ENCODE assay signal across 16 cellular contexts in genomic region chr17:65403616-65404015, GRCh38.
DNase-seq lines count a peak whose midpoint lies in the region; TF ChIP-seq lines count a peak whose summit lies in the region.
"Had no signal": no experiment of that assay in that cellular context is flagged by ENCODE, and none has a peak within 500 bp of the region (broad histone marks: within the 10 kb centered on the region; RNA-seq: fewer than 3 reads in every experiment).

No MANE protein-coding gene starts in this region.

- H3K4me1 Mint-ChIP-seq in neural progenitor cell = peaks cover 19% of the 10 kb centered on the region

- peak overlapping the region; percentile 75 for H3K27ac Mint-ChIP-seq in neural progenitor cell
- H3K27ac Mint-ChIP-seq: CD4-positive, alpha-beta memory T cell had no signal

- no peak for TF ChIP-seq POLR2A in sigmoid colon (IDR thresholded peaks at IDR 0.05)

- H3K79me2 ChIP-seq in neural progenitor cell (ENCODE audit: low read depth) = no peaks in the 10 kb centered on the region

- no peak overlapping the region for H2AFZ ChIP-seq in neural progenitor cell (replicated peaks)

- no peak overlapping the region for H3K4me3 Mint-ChIP-seq in neural progenitor cell
- H3K4me3 Mint-ChIP-seq: CD4-positive, alpha-beta memory T cell had no signal

- H3K27ac ChIP-seq in SJCRH30 (peak overlapping the region; percentile 74; the same call in 1 of the 2 replicates), neural progenitor cell (no peak overlapping the region), sigmoid colon (no peak overlapping the region)
- H3K27ac ChIP-seq: A549, C4-2B had no signal

- H3K4me2 ChIP-seq in neural progenitor cell = no peak overlapping the region
- H3K4me2 ChIP-seq: A549 had no signal

- H3K27me3 ChIP-seq in SJCRH30 (no peaks in the 10 kb centered on the region), neural progenitor cell (no peaks in the 10 kb centered on the region), sigmoid colon (no peaks in the 10 kb centered on the region)

- no peaks in the 10 kb centered on the region for H3K36me3 ChIP-seq in SJCRH30
- no peaks in the 10 kb centered on the region for H3K36me3 ChIP-seq in neural progenitor cell
- H3K36me3 ChIP-seq in sigmoid colon = no peaks in the 10 kb centered on the region
- H3K36me3 ChIP-seq: BE2C, HAP-1 had no signal

- H3K9me3 ChIP-seq in SJCRH30 (replicated peaks) = no peaks in the 10 kb centered on the region
- no peaks in the 10 kb centered on the region for H3K9me3 ChIP-seq in neural progenitor cell (ENCODE audit: low read depth)
- H3K9me3 ChIP-seq in sigmoid colon = no peaks in the 10 kb centered on the region
- H3K9me3 ChIP-seq: A549, BE2C, HAP-1 had no signal

- DNase-seq in SJCRH30 (no peak), left kidney (ENCODE audit: low read depth, low spot score) (peak; percentile 29), neural progenitor cell (ENCODE audit: low spot score) (no peak), sigmoid colon (no peak), UCSD-AML1 (lab: John Stamatoyannopoulos, UW; ENCODE audit: unreplicated experiment) (no peak)
- DNase-seq in activated T-cell treated with anti-CD3 and anti-CD28 coated beads, Interleukin-2, amount 50 U/mL, for 48 hours = no peak
- DNase-seq in activated CD4-positive, CD25-positive, alpha-beta regulatory T cell (lab: John Stamatoyannopoulos, UW) = no peak
- DNase-seq: BE2C; CD4-positive, alpha-beta memory T cell; DMS153; DMS79 treated with DMSO at 0.1 percent for 48 hours; EL; GDM1 had no signal

- no peaks in the 10 kb centered on the region for H4K20me1 ChIP-seq in neural progenitor cell (ENCODE audit: low read depth)

- H3K36me3 Mint-ChIP-seq in neural progenitor cell = no peaks in the 10 kb centered on the region

- no peaks in the 10 kb centered on the region for H3F3A ChIP-seq in neural progenitor cell (ENCODE audit: low read depth)

- TF ChIP-seq CTCF in neural progenitor cell (IDR thresholded peaks at IDR 0.05) = no peak
- TF ChIP-seq CTCF in sigmoid colon (IDR thresholded peaks at IDR 0.05) = no peak

- WGBS in sigmoid colon, 2 donors = 24 to 66% methylated on average over 4 of the region's 4 CpGs

- H3K9ac ChIP-seq in neural progenitor cell = no peak overlapping the region

- intact Hi-C loops in sigmoid colon (cut with DNase I) = no loop called here

- H3K4me3 ChIP-seq in SJCRH30 = no peak overlapping the region
- H3K4me3 ChIP-seq in neural progenitor cell = no peak overlapping the region
- no peak overlapping the region for H3K4me3 ChIP-seq in sigmoid colon
- H3K4me3 ChIP-seq: A549, HAP-1 had no signal

- H3K9me3 Mint-ChIP-seq in neural progenitor cell = peaks cover 2% of the 10 kb centered on the region
- H3K9me3 Mint-ChIP-seq: CD4-positive, alpha-beta memory T cell had no signal

- peaks cover 16% of the 10 kb centered on the region for H3K4me1 ChIP-seq in SJCRH30
- H3K4me1 ChIP-seq in neural progenitor cell = peaks cover 6% of the 10 kb centered on the region
- no peaks in the 10 kb centered on the region for H3K4me1 ChIP-seq in sigmoid colon
- H3K4me1 ChIP-seq: A549, BE2C, HAP-1 had no signal

- peaks cover 5% of the 10 kb centered on the region for H3K27me3 Mint-ChIP-seq in neural progenitor cell (ENCODE audit: insufficient read depth, low read depth)

- no peak for TF ChIP-seq EP300 in sigmoid colon (IDR thresholded peaks at IDR 0.05)
